Comparison of ENCODE assay signal across 26 cellular contexts in genomic region chr10:31652038-31652437, GRCh38.
"Had no signal": no experiment of that assay in that cellular context is flagged by ENCODE, and none has a peak within 500 bp of the region (broad histone marks: within the 10 kb centered on the region; RNA-seq: fewer than 3 reads in every experiment).

No MANE protein-coding gene starts in this region.

- H3K27me3 ChIP-seq: stomach, suprapubic skin, testis, thyroid gland, tibial artery, tibial nerve, transverse colon, upper lobe of left lung, upper lobe of right lung, uterus, vagina had no signal

- ATAC-seq: stimulated activated effector memory CD8-positive, alpha-beta T cell treated with anti-CD3 and anti-CD28 coated beads, Interleukin-12 subunit alpha, Interleukin-12 subunit beta, amount 100 ng/mL, for 72 hours; stimulated activated memory B cell treated with anti-CD40 and anti-IgM and Interleukin-4, amounts not matched to agents 10 μg/mL and 1 μg/mL and 100 μg/mL, for 72 hours; stimulated activated naive B cell treated with anti-CD40 and anti-IgM and Interleukin-4, amounts not matched to agents 10 μg/mL and 1 μg/mL and 100 μg/mL, for 72 hours; stimulated activated naive CD8-positive, alpha-beta T cell treated with anti-CD3 and anti-CD28 coated beads, Interleukin-15, amount 100 ng/mL, for 72 hours; stimulated activated naive CD8-positive, alpha-beta T cell treated with anti-CD3 and anti-CD28 coated beads, Interleukin-15, Interleukin-2, amounts not matched to agents 100 U/mL and 50 U/mL, for 24 hours; upper lobe of right lung had no signal

- H3K9me3 ChIP-seq: stomach, suprapubic skin, testis, thoracic aorta, thyroid gland, tibial artery, tibial nerve, transverse colon, upper lobe of left lung, upper lobe of right lung, uterus, vagina had no signal

- H3K36me3 ChIP-seq: stomach, suprapubic skin, thoracic aorta, thyroid gland, tibial artery, tibial nerve, transverse colon, upper lobe of left lung, upper lobe of right lung, uterus, vagina had no signal

- H3K27ac ChIP-seq: stomach, suprapubic skin, testis, thoracic aorta, thyroid gland, tibial artery, tibial nerve, transverse colon, upper lobe of left lung, upper lobe of right lung, uterus, vagina had no signal

- DNase-seq: stimulated activated CD4-positive, alpha-beta T cell treated with anti-CD3 and anti-CD28 coated beads, Interleukin-2, amount 100 ng/mL, for 48 hours; stimulated activated CD4-positive, alpha-beta T cell treated with anti-CD3 and anti-CD28 coated beads, Interleukin-4, amount 100 ng/mL, for 1 hour; stimulated activated CD4-positive, alpha-beta T cell treated with anti-CD3 and anti-CD28 coated beads, Interleukin-4, amount 100 ng/mL, for 24 hours; stimulated activated CD4-positive, alpha-beta T cell treated with anti-CD3 and anti-CD28 coated beads, Interleukin-4, amount 100 ng/mL, for 4 hours; stimulated activated CD8-positive, alpha-beta memory T cell treated with anti-CD3 and anti-CD28 coated beads, Interleukin-4, amount 100 ng/mL, for 48 hours; stimulated activated naive B cell treated with anti-CD40 and anti-IgM and Interleukin-4, amounts not matched to agents 10 μg/mL and 1 μg/mL and 100 μg/mL, for 72 hours; stimulated activated naive CD4-positive, alpha-beta T cell; stimulated activated naive CD4-positive, alpha-beta T cell treated with Interleukin-2 at 50 U/mL for 16 hours; stimulated activated naive CD8-positive, alpha-beta T cell treated with anti-CD3 and anti-CD28 coated beads, Interleukin-15, amount 100 ng/mL, for 72 hours; stimulated activated naive CD8-positive, alpha-beta T cell treated with anti-CD3 and anti-CD28 coated beads, Interleukin-15, Interleukin-2, amounts not matched to agents 100 U/mL and 50 U/mL, for 24 hours; stomach; substantia nigra; testis; thyroid gland; tibial artery; transverse colon; trophoblast cell; upper lobe of left lung; upper lobe of right lung; uterus had no signal

- H3K4me1 ChIP-seq: testis, thyroid gland, upper lobe of left lung, upper lobe of right lung, uterus had no signal

- H3K4me3 ChIP-seq: stomach, suprapubic skin, testis, thoracic aorta, thyroid gland, tibial artery, tibial nerve, transverse colon, upper lobe of left lung, upper lobe of right lung, uterus, vagina had no signal
